In genomic region chr1:107220036-107220435, GRCh38 we compare ENCODE assay signal across 13 cellular contexts.
"Had no signal": no experiment of that assay in that cellular context is flagged by ENCODE, and none has a peak within 500 bp of the region (broad histone marks: within the 10 kb centered on the region; RNA-seq: fewer than 3 reads in every experiment).

No MANE protein-coding gene starts in this region.

- H3K4me3 ChIP-seq: prostate gland, right lobe of liver, spleen had no signal

- DNase-seq: activated CD4-positive, alpha-beta T cell treated with anti-CD3 and anti-CD28 coated beads, Interleukin-2, amount 50 U/mL, for 1 hour; activated effector memory CD4-positive, alpha-beta T cell treated with Interleukin-2 at 50 U/mL for 16 hours; activated T-cell treated with anti-CD3 and anti-CD28 coated beads for 4 hours; anterior cingulate cortex; caudate nucleus; effector memory CD4-positive, alpha-beta T cell; occipital lobe; right lobe of liver; spleen; stimulated activated CD4-positive, alpha-beta T cell treated with anti-CD3 and anti-CD28 coated beads, Interleukin-1b, Interleukin-23, amount 100 ng/mL, for 48 hours; stimulated activated naive B cell treated with anti-CD40 and anti-IgM and Interleukin-4, amounts not matched to agents 10 μg/mL and 1 μg/mL and 100 μg/mL, for 72 hours; T-helper 2 cell had no signal

- ATAC-seq: right lobe of liver; stimulated activated naive B cell treated with anti-CD40 and anti-IgM and Interleukin-4, amounts not matched to agents 10 μg/mL and 1 μg/mL and 100 μg/mL, for 72 hours had no signal
